Comparison of ENCODE assay signal across 11 cellular contexts in genomic region chr3:41710646-41711388, GRCh38.
DNase-seq lines count a peak whose midpoint lies in the region; ATAC-seq, FAIRE-seq and TF ChIP-seq lines count a peak whose summit lies in the region.
"Had no signal": no experiment of that assay in that cellular context is flagged by ENCODE, and none has a peak within 500 bp of the region (broad histone marks: within the 10 kb centered on the region; RNA-seq: fewer than 3 reads in every experiment).

No MANE protein-coding gene starts in this region.

- peak; percentile 48 to 51 for ATAC-seq in lower lobe of right lung
- ATAC-seq in GM21786 (IDR thresholded peaks at IDR 0.05; ENCODE audit: unreplicated experiment), result no peak
- ATAC-seq: activated naive CD4-positive, alpha-beta T cell treated with anti-CD3 and anti-CD28 coated beads, Interleukin-2, amount 50 U/mL, for 72 hours had no signal

- POLR2A ChIA-PET in AG04449 (lab: Yijun Ruan, JAX), result interaction anchor here (0.7 to 1.3 kb wide), 4 partner anchors 28 to 1248 kb away, joined by 3 to 5 read pairs (median 3); partner anchors contain the start of gene CTNNB1

- intact Hi-C loops in lower lobe of right lung (cut with DNase I), result no loop called here

- H3K9ac ChIP-seq in HUES48 (ENCODE audit: low read depth, low read length), result no peak overlapping the region

- H3K27ac ChIP-seq in HUES48 (ENCODE audit: low read depth, low read length) (peak overlapping the region; percentile 76), lower lobe of right lung (no peak overlapping the region), right atrium auricular region (no peak overlapping the region)
- H3K27ac ChIP-seq: epithelial cell of prostate had no signal

- CTCF ChIA-PET in AG04449 (lab: Yijun Ruan, JAX), result interaction anchor here (0.7 to 3.2 kb wide), 5 partner anchors 128 to 1382 kb away, joined by 3 to 12 read pairs (median 3); no protein-coding TSS in a partner anchor

- TF ChIP-seq CTCF in AG04449 (IDR thresholded peaks at IDR 0.05; ENCODE audit: insufficient read depth, low read length, missing control alignments) (no peak), bronchial epithelial cell (IDR thresholded peaks at IDR 0.05; ENCODE audit: insufficient read depth, low read length, severe bottlenecking) (no peak), lower lobe of right lung (IDR thresholded peaks at IDR 0.05) (no peak), right atrium auricular region (IDR thresholded peaks at IDR 0.05) (no peak)

- H3K4me3 ChIP-seq in AG04449 (ENCODE audit: low read depth, low read length), result no peak overlapping the region
- no peak overlapping the region for H3K4me3 ChIP-seq in HUES48 (ENCODE audit: low read depth, low read length)
- no peak overlapping the region for H3K4me3 ChIP-seq in bronchial epithelial cell (ENCODE audit: low read depth, low read length)
- H3K4me3 ChIP-seq in lower lobe of right lung, result no peak overlapping the region
- no peak overlapping the region for H3K4me3 ChIP-seq in right atrium auricular region

- no peaks in the 10 kb centered on the region for H3K36me3 ChIP-seq in HUES48 (ENCODE audit: control insufficient read depth, insufficient read depth, low read length)
- H3K36me3 ChIP-seq in bronchial epithelial cell (ENCODE audit: control insufficient read depth, insufficient read depth, low read length), result no peaks in the 10 kb centered on the region
- no peaks in the 10 kb centered on the region for H3K36me3 ChIP-seq in lower lobe of right lung
- no peaks in the 10 kb centered on the region for H3K36me3 ChIP-seq in right atrium auricular region

- FAIRE-seq in bronchial epithelial cell (lab: Jason Lieb, UNC), result peak; percentile 52
- FAIRE-seq in GM12891 (lab: Jason Lieb, UNC), result no peak

- H3K27me3 ChIP-seq in HUES48 (ENCODE audit: control insufficient read depth, insufficient read depth, low read length) (no peaks in the 10 kb centered on the region), bronchial epithelial cell (ENCODE audit: control insufficient read depth, insufficient read depth, low read length) (no peaks in the 10 kb centered on the region), lower lobe of right lung (ENCODE audit: low read depth) (no peaks in the 10 kb centered on the region), right atrium auricular region (no peaks in the 10 kb centered on the region)

- TF ChIP-seq POLR2A in GM12891 (IDR thresholded peaks at IDR 0.05; ENCODE audit: low read depth, low read length), result no peak

- H3K9me3 ChIP-seq in HUES48 (ENCODE audit: control insufficient read depth, insufficient read depth, low read length), result no peaks in the 10 kb centered on the region
- no peaks in the 10 kb centered on the region for H3K9me3 ChIP-seq in lower lobe of right lung
- H3K9me3 ChIP-seq in right atrium auricular region, result no peaks in the 10 kb centered on the region

- DNase-seq in AG04449 (ENCODE audit: low read depth, low spot score), result peak; percentile 55
- peak; percentile 20 for DNase-seq in bronchial epithelial cell (ENCODE audit: low read depth)
- DNase-seq in lower lobe of right lung, result no peak
- DNase-seq in stimulated activated CD4-positive, alpha-beta T cell treated with anti-CD3 and anti-CD28 coated beads, Interleukin-15, amount 100 ng/mL, for 24 hours, result no peak
- no peak for DNase-seq in GM12891 (ENCODE audit: insufficient read length, low spot score)
- DNase-seq in right atrium auricular region (ENCODE audit: low spot score), result no peak
- DNase-seq: stimulated activated CD4-positive, alpha-beta T cell treated with anti-CD3 and anti-CD28 coated beads, Interleukin-12 subunit alpha, Interleukin-12 subunit beta, amount 100 ng/mL, for 4 hours had no signal

- H3K4me1 ChIP-seq in HUES48 (ENCODE audit: control insufficient read depth, insufficient read depth, low read length) (peaks cover 14% of the 10 kb centered on the region), lower lobe of right lung (peaks cover 6% of the 10 kb centered on the region), right atrium auricular region (no peaks in the 10 kb centered on the region)

TF ChIP-seq in GM12891, 5 proteins besides CTCF, POLR2A, EP300 and RAD21:
- no peak for TF ChIP-seq SPI1 (IDR thresholded peaks at IDR 0.05; ENCODE audit: low read depth, low read length)
- TF ChIP-seq TAF1 (IDR thresholded peaks at IDR 0.05; ENCODE audit: low read depth, low read length), result no peak
- TF ChIP-seq POU2F2 (IDR thresholded peaks at IDR 0.05; ENCODE audit: low read depth, low read length), result no peak
- TF ChIP-seq PAX5 (IDR thresholded peaks at IDR 0.05; ENCODE audit: insufficient read depth, low read length, severe bottlenecking), result no peak
- no peak for TF ChIP-seq POLR2AphosphoS5 (IDR thresholded peaks at IDR 0.05; ENCODE audit: low read depth, low read length)

Comparison
In these comparisons a context has a peak if more than half of its experiments do, and no peak if none do; other contexts are left out.
1. DNase-seq: peak in AG04449 (single experiment) and bronchial epithelial cell (single experiment); none in lower lobe of right lung (single experiment), stimulated activated CD4-positive, alpha-beta T cell treated with anti-CD3 and anti-CD28 coated beads, Interleukin-15, amount 100 ng/mL, for 24 hours (single experiment), GM12891 (single experiment) and right atrium auricular region (single experiment).